ENCODE assay signal across 8 cellular contexts in the genomic region with DNA sequence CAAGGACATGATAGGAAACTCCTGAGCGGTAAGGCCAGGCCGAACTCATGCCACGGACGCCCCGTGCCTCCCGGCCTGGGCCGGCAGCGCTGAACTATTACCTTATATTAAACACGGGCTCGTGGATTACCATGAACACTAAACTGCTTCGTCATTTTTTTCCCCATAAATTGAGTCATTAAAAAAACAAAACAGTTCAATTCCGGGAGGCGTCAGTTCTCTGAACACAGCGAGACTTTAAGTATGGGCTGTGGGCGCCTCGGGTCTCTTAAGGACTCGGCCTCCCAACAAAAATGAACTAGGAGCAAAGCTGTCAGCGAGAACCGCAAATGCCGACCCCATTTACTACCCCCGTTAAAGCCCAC. TPM values are rescaled to one million over a fixed set of nuclear protein-coding genes. Genes with fewer than 3 reads are reported as not detected.
A peak's percentile ranks its signal among the peaks of the same experiment; 100 is the strongest.
DNase-seq lines count a peak whose midpoint lies in the region; ATAC-seq and TF ChIP-seq lines count a peak whose summit lies in the region.

No MANE protein-coding gene starts in this region.

- H2BK120ac ChIP-seq in H9 (ENCODE audit: low read depth, low read length, poor library complexity, severe bottlenecking) = no peak overlapping the region

- peaks cover 4% of the 10 kb centered on the region for H3K23me2 ChIP-seq in H9 (ENCODE audit: insufficient read length, low read depth, low read length, poor library complexity, severe bottlenecking)

- no peak overlapping the region for H2AFZ ChIP-seq in H9 (ENCODE audit: low read length)

- H3K79me1 ChIP-seq in H9 (ENCODE audit: insufficient read depth, low read depth, low read length, poor library complexity, severe bottlenecking) = no peaks in the 10 kb centered on the region

- ATAC-seq in activated B cell treated with CpG ODN at 0.5 μM for 24 hours (ENCODE audit: low read depth) = no peak
- ATAC-seq in HG02981 (IDR thresholded peaks at IDR 0.05; ENCODE audit: unreplicated experiment) = no peak
- ATAC-seq in HG02884 (IDR thresholded peaks at IDR 0.05; ENCODE audit: unreplicated experiment) = no peak

- H2AK5ac ChIP-seq in H9 (ENCODE audit: insufficient read length, low read length) = no peak overlapping the region

- H3K4me3 Mint-ChIP-seq in H9 = peak overlapping the region; percentile 82 to 89
- peak overlapping the region; percentile 85 for H3K4me3 Mint-ChIP-seq in activated B cell treated with CpG ODN at 0.5 μM for 24 hours
- peak overlapping the region; percentile 91 to 98 (median 91) for H3K4me3 Mint-ChIP-seq in nephron

- peak overlapping the region; percentile 70 for H3K4me2 ChIP-seq in H9 (ENCODE audit: insufficient read depth, insufficient read length, low read length)

- H3K14ac ChIP-seq in H9 (ENCODE audit: insufficient read depth, low read length) = no peak overlapping the region

- H3K9me3 Mint-ChIP-seq in H9 (no peaks in the 10 kb centered on the region), activated B cell treated with CpG ODN at 0.5 μM for 24 hours (no peaks in the 10 kb centered on the region), nephron (no peaks in the 10 kb centered on the region)

- intact Hi-C loops in activated B cell treated with CpG ODN at 0.5 μM for 24 hours (cut with micrococcal nuclease) (loop anchor here (1.0 to 2.0 kb wide), 2 partner anchors 104 to 611 kb away; no protein-coding TSS in a partner anchor), esophagus squamous epithelium (cut with DNase I) (no loop called here)

- peak; percentile 32 for DNase-seq in AG09309 (ENCODE audit: low read depth)
- DNase-seq in H9 = no peak
- DNase-seq in activated B cell treated with CpG ODN at 0.5 μM for 24 hours = no peak
- no peak for DNase-seq in esophagus squamous epithelium (lab: John Stamatoyannopoulos, UW)

- no peak overlapping the region for H2BK5ac ChIP-seq in H9 (ENCODE audit: insufficient read length, low read length)

- H3K27me3 ChIP-seq in H9 (ENCODE audit: insufficient read depth, low read length) = no peaks in the 10 kb centered on the region
- no peaks in the 10 kb centered on the region for H3K27me3 ChIP-seq in esophagus squamous epithelium

- H3K27me3 Mint-ChIP-seq in H9 (ENCODE audit: low read depth) (no peaks in the 10 kb centered on the region), activated B cell treated with CpG ODN at 0.5 μM for 24 hours (no peaks in the 10 kb centered on the region), nephron (ENCODE audit: low read depth) (peaks cover 3% of the 10 kb centered on the region)

- no peak overlapping the region for H2BK15ac ChIP-seq in H9 (ENCODE audit: low read depth, low read length)

- POLR2A ChIA-PET in activated B cell treated with CpG ODN at 0.5 μM for 24 hours (lab: Charles Lee) = interaction anchor here (0.7 to 2.2 kb wide), 3 partner anchors 8 to 613 kb away, joined by 3 to 7 read pairs (median 3); partner anchors contain the start of gene KLF6

- no peak overlapping the region for H3K18ac ChIP-seq in H9 (ENCODE audit: insufficient read length, low read depth, low read length)

- H3K4me3 ChIP-seq in AG09309 (ENCODE audit: control insufficient read depth, low read depth, low read length) (peak overlapping the region; percentile 73), esophagus squamous epithelium (peak overlapping the region; percentile 67 to 80 (median 76)), urinary bladder (ENCODE audit: low read depth, low read length) (peak overlapping the region; percentile 73)

- no peak overlapping the region for H3K4ac ChIP-seq in H9 (ENCODE audit: low read depth, low read length)

- no peaks in the 10 kb centered on the region for H3K79me2 ChIP-seq in H9 (ENCODE audit: insufficient read depth, low read length)

- H2BK12ac ChIP-seq in H9 (ENCODE audit: insufficient read length, low read depth, low read length) = no peak overlapping the region

- H4K5ac ChIP-seq in H9 (ENCODE audit: insufficient read length, low read depth, low read length) = no peak overlapping the region

- WGBS in H9 (ENCODE audit: extremely low coverage, insufficient read length, low lambda C conversion rate) = no CpG with 5 or more reads among the region's 21 CpGs
- 0 to 4% methylated on average over 14 to 21 of the region's 21 CpGs for WGBS in esophagus squamous epithelium, 2 donors
- WGBS in urinary bladder = under 1% methylated on average over 21 of the region's 21 CpGs

- H3K27ac Mint-ChIP-seq in H9 = no peak overlapping the region
- H3K27ac Mint-ChIP-seq in activated B cell treated with CpG ODN at 0.5 μM for 24 hours = peak overlapping the region; percentile 80
- peak overlapping the region; percentile 79 to 90 (median 89) for H3K27ac Mint-ChIP-seq in nephron

- H3K56ac ChIP-seq in H9 (ENCODE audit: insufficient read length, low read depth, low read length) = no peak overlapping the region

- H4K20me1 ChIP-seq in H9 (ENCODE audit: control insufficient read depth, insufficient read depth, insufficient read length) = no peaks in the 10 kb centered on the region

- H4K91ac ChIP-seq in H9 (ENCODE audit: insufficient read length, low read depth, low read length) = no peak overlapping the region

- H2BK20ac ChIP-seq in H9 (ENCODE audit: low read depth, low read length, poor library complexity, severe bottlenecking) = no peak overlapping the region

- no peak overlapping the region for H3K23ac ChIP-seq in H9 (ENCODE audit: insufficient read length, low read depth, low read length)

- H3K4me1 ChIP-seq in H9 (ENCODE audit: insufficient read depth, low read length) (0 out of 2 replicates have a peak, but pooled peaks cover 4% of the 10 kb centered on the region), esophagus squamous epithelium (peaks cover 8 to 30% (median 11%) of the 10 kb centered on the region in 3 donors), urinary bladder (ENCODE audit: insufficient read depth) (peaks cover 1% of the 10 kb centered on the region)

- CTCF ChIA-PET in activated B cell treated with CpG ODN at 0.5 μM for 24 hours (lab: Charles Lee) = interaction anchor here (1.1 kb wide), 1 partner anchor 8 kb away, joined by 3 read pairs; no protein-coding TSS in a partner anchor

- no peak overlapping the region for H3T11ph ChIP-seq in H9 (ENCODE audit: low read length)

- H3K27ac ChIP-seq in H9 (ENCODE audit: insufficient read length, low read depth, low read length) = no peak overlapping the region
- H3K27ac ChIP-seq in esophagus squamous epithelium = peak overlapping the region; percentile 88 to 94 (median 92)
- peak overlapping the region; percentile 88 for H3K27ac ChIP-seq in urinary bladder (ENCODE audit: low read depth)

- H3K36me3 Mint-ChIP-seq in H9 (ENCODE audit: insufficient read depth in 1 of 3, low read depth in 3 of 3) = peaks cover 3 to 18% (median 13%) of the 10 kb centered on the region in 3 experiments; a peak in 5 of 7 replicates
- peaks cover 33% of the 10 kb centered on the region for H3K36me3 Mint-ChIP-seq in activated B cell treated with CpG ODN at 0.5 μM for 24 hours (ENCODE audit: low read depth)
- peaks cover 21% of the 10 kb centered on the region for H3K36me3 Mint-ChIP-seq in nephron (ENCODE audit: low read depth)

- no peak overlapping the region for H3K9ac ChIP-seq in H9 (ENCODE audit: extremely low read depth, insufficient read length, low read length)

- H4K8ac ChIP-seq in H9 (replicated peaks; ENCODE audit: insufficient read length, low read depth, low read length) = no peak overlapping the region

- H3K4me1 Mint-ChIP-seq in H9 (peaks cover 2 to 12% of the 10 kb centered on the region in 2 experiments), activated B cell treated with CpG ODN at 0.5 μM for 24 hours (peaks cover 23% of the 10 kb centered on the region), nephron (peaks cover 28% of the 10 kb centered on the region)

- H3K9me3 ChIP-seq in H9 (ENCODE audit: control insufficient read depth, low read depth, low read length) = no peaks in the 10 kb centered on the region
- no peaks in the 10 kb centered on the region for H3K9me3 ChIP-seq in esophagus squamous epithelium

- TF ChIP-seq CTCF in AG09309 (IDR thresholded peaks at IDR 0.05; ENCODE audit: control insufficient read depth, insufficient read depth, low read depth, low read length, missing control alignments) (no peak), H9 (conservative IDR thresholded peaks at IDR 0.05) (no peak), activated B cell treated with CpG ODN at 0.5 μM for 24 hours (IDR thresholded peaks at IDR 0.05) (no peak), esophagus squamous epithelium (IDR thresholded peaks at IDR 0.05) (no peak), nephron (IDR thresholded peaks at IDR 0.05; ENCODE audit: unreplicated experiment in 3 of 3) (no peak)

- H3K36me3 ChIP-seq in esophagus squamous epithelium (peaks cover 0 to 33% (median 7%) of the 10 kb centered on the region in 3 donors), urinary bladder (ENCODE audit: insufficient read depth) (peaks cover 2% of the 10 kb centered on the region)

- no peak for TF ChIP-seq POLR2A in esophagus squamous epithelium (IDR thresholded peaks at IDR 0.05)

RNA-seq across cellular contexts. Expression of gene PITRM1, which starts 0.5 kb away (rescaled TPM):
- total RNA-seq in H9 (2021) (27.8 and 28.8 TPM in 2 replicates), activated B cell treated with CpG ODN at 0.5 μM for 24 hours (59.6 and 60.7 TPM in 2 replicates), esophagus squamous epithelium (10 to 100 TPM; 59.2 to 72.5 (median 65.9) TPM), urinary bladder (46.6 TPM)
- polyA plus RNA-seq in urinary bladder = 61.2 TPM

Comparison
In these comparisons a context has a peak if more than half of its experiments do, and no peak if none do; other contexts are left out.
1. H3K27ac Mint-ChIP-seq: peak in activated B cell treated with CpG ODN at 0.5 μM for 24 hours (single experiment) and nephron (3 of 3); none in H9 (0 of 3).
2. Peak in every context shown above with its lines, with median percentiles within 50 percentile points of each other: H3K4me3 ChIP-seq and H3K4me3 Mint-ChIP-seq.